In genomic region chr1:183841550-183841949, GRCh38 we compare ENCODE assay signal across 11 cellular contexts. TPM values are rescaled to one million over a fixed set of nuclear protein-coding genes. Genes with fewer than 3 reads are reported as not detected.
DNase-seq lines count a peak whose midpoint lies in the region; ATAC-seq and TF ChIP-seq lines count a peak whose summit lies in the region.
"Had no signal": no experiment of that assay in that cellular context is flagged by ENCODE, and none has a peak within 500 bp of the region (broad histone marks: within the 10 kb centered on the region; RNA-seq: fewer than 3 reads in every experiment).

No MANE protein-coding gene starts in this region.

- no peak overlapping the region for H3K27ac ChIP-seq in effector memory CD4-positive, alpha-beta T cell (ENCODE audit: insufficient read depth, low read length, poor library complexity, severe bottlenecking)
- H3K27ac ChIP-seq in Karpas-422 (ENCODE audit: low read length) = no peak overlapping the region

- no peaks in the 10 kb centered on the region for H4K20me1 ChIP-seq in Karpas-422 (ENCODE audit: insufficient read depth, low read depth, low read length)

- H3K4me2 ChIP-seq in Karpas-422 (ENCODE audit: low read depth, low read length, poor library complexity, severe bottlenecking) = no peak overlapping the region

- H3K27me3 Mint-ChIP-seq in progenitor cell of endocrine pancreas = no peaks in the 10 kb centered on the region

- H3K4me3 ChIP-seq in GM12864 (ENCODE audit: low read depth, low read length) (no peak overlapping the region), Karpas-422 (ENCODE audit: low read length) (no peak overlapping the region)
- H3K4me3 ChIP-seq in effector memory CD4-positive, alpha-beta T cell (ENCODE audit: insufficient read depth, low read depth, low read length, poor library complexity, severe bottlenecking) = no peak overlapping the region

- no peaks in the 10 kb centered on the region for H3K79me2 ChIP-seq in Karpas-422 (ENCODE audit: low read length)

- H3K9me3 ChIP-seq in effector memory CD4-positive, alpha-beta T cell (ENCODE audit: control insufficient read depth, low read length) = no peaks in the 10 kb centered on the region
- no peaks in the 10 kb centered on the region for H3K9me3 ChIP-seq in Karpas-422 (ENCODE audit: low read length)

- no peak overlapping the region for H2AFZ ChIP-seq in Karpas-422 (ENCODE audit: low read length)

- H3K4me1 Mint-ChIP-seq in progenitor cell of endocrine pancreas (ENCODE audit: low read depth) = peaks cover 18% of the 10 kb centered on the region

- H3K36me3 Mint-ChIP-seq in progenitor cell of endocrine pancreas (ENCODE audit: insufficient read depth) = peaks cover 2% of the 10 kb centered on the region

- H3K4me3 Mint-ChIP-seq in progenitor cell of endocrine pancreas (ENCODE audit: low read depth) = no peak overlapping the region

- no peak overlapping the region for H3K27ac Mint-ChIP-seq in progenitor cell of endocrine pancreas

- TF ChIP-seq CTCF in GM12864 (IDR thresholded peaks at IDR 0.05; ENCODE audit: low read depth, low read length, missing control alignments) (no peak), progenitor cell of endocrine pancreas (IDR thresholded peaks at IDR 0.05; ENCODE audit: unreplicated experiment) (no peak)

- no peaks in the 10 kb centered on the region for H3K9me3 Mint-ChIP-seq in progenitor cell of endocrine pancreas (ENCODE audit: low read depth)

- ATAC-seq in GM19395 (IDR thresholded peaks at IDR 0.05; ENCODE audit: unreplicated experiment) (peak; percentile 48), HG03439 (IDR thresholded peaks at IDR 0.05; ENCODE audit: unreplicated experiment) (peak; percentile 54)

- H3K4me1 ChIP-seq in effector memory CD4-positive, alpha-beta T cell (ENCODE audit: control insufficient read depth, insufficient read depth, low read length, poor library complexity, severe bottlenecking) = no peaks in the 10 kb centered on the region
- H3K4me1 ChIP-seq in Karpas-422 (ENCODE audit: low read length) = no peaks in the 10 kb centered on the region

- H3K27me3 ChIP-seq in effector memory CD4-positive, alpha-beta T cell (replicated peaks; ENCODE audit: control insufficient read depth, insufficient read depth, low read length, poor library complexity, severe bottlenecking) = no peaks in the 10 kb centered on the region
- H3K27me3 ChIP-seq in Karpas-422 (ENCODE audit: low read length) = no peaks in the 10 kb centered on the region

- DNase-seq in GM12864 (ENCODE audit: low read depth) (peak; percentile 51), fibroblast of gingiva (ENCODE audit: low read depth) (peak; percentile 28), Ammon's horn (ENCODE audit: low spot score) (no peak), Karpas-422 (no peak), progenitor cell of endocrine pancreas (ENCODE audit: low spot score, unreplicated experiment) (no peak)
- no peak for DNase-seq in effector memory CD4-positive, alpha-beta T cell
- DNase-seq: activated naive CD4-positive, alpha-beta T cell; islet precursor cell; SHP77 had no signal

- no peaks in the 10 kb centered on the region for H3K9me2 ChIP-seq in Karpas-422 (replicated peaks; ENCODE audit: insufficient read depth, low read length)

- H3K9ac ChIP-seq in Karpas-422 (ENCODE audit: low read length) = no peak overlapping the region

- H3K36me3 ChIP-seq in effector memory CD4-positive, alpha-beta T cell (ENCODE audit: control insufficient read depth, insufficient read depth, low read length) = no peaks in the 10 kb centered on the region
- no peaks in the 10 kb centered on the region for H3K36me3 ChIP-seq in Karpas-422 (ENCODE audit: insufficient read depth, low read length)

RNA-seq across cellular contexts. Expression of gene RGL1, which starts 36.6 kb away (rescaled TPM):
- 1.0 TPM in 2 replicates for total RNA-seq in Karpas-422 (2014; rRNA removed; shearing (Covaris generic); ENCODE audit: low replicate concordance)
- total RNA-seq in progenitor cell of endocrine pancreas = 5.9 TPM in 2 replicates

Comparison
In these comparisons a context has a peak if more than half of its experiments do, and no peak if none do; other contexts are left out.
1. DNase-seq: peak in GM12864 (single experiment) and fibroblast of gingiva (single experiment); none in Ammon's horn (single experiment), effector memory CD4-positive, alpha-beta T cell (0 of 3), Karpas-422 (single experiment) and progenitor cell of endocrine pancreas (single experiment).